ENCODE assay signal across 1 cellular context in the genomic region with DNA sequence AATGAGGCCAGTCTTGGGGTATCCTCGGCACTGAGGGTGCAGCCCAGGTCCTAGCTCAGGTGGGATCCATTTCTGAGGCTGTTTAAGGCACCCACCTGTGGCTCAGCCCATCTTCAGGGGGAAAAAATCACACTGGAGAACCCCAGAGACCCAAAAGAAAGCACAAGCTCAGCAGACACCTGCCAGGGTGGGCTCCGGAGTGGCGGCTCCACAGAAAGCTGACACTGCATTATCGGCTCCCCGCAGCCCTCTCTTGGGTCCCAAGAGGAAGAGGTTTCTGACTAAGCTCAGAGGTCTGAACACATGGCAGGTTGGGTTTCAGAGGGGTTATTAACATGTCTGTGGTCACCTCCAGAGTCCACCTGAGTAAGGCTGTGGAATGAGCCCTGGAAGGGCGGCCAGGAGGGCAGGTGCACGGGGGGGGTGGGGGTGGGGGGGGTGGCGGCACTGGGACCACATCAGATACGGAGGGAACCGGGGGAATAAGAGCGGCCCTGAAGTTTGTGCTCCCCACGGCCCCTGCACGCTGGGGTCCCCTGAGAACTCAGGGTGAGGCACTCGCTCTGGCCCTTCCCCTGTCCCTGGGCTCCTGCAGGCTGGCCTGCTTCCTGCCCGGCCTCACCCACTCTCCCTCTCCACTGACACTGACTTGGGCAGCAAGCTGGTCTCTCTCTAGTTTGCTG.
TF ChIP-seq lines count a peak whose summit lies in the region.

No MANE protein-coding gene starts in this region.

TF ChIP-seq in HepG2, 621 proteins besides CTCF, POLR2A, EP300 and RAD21 (continued from another document):
- TF ChIP-seq MAFF (IDR thresholded peaks at IDR 0.05; ENCODE audit: low read depth, low read length) (peak; percentile 67), ATM (IDR thresholded peaks at IDR 0.05; ENCODE audit: borderline replicate concordance) (no peak), MAFK (conservative IDR thresholded peaks at IDR 0.05 in 1 of 2, IDR thresholded peaks at IDR 0.05 in 1 of 2; ENCODE audit: low read length in 2 of 2) (peak; percentile 61 to 78; a peak in 3 of 4 replicates)
